In the genomic region with DNA sequence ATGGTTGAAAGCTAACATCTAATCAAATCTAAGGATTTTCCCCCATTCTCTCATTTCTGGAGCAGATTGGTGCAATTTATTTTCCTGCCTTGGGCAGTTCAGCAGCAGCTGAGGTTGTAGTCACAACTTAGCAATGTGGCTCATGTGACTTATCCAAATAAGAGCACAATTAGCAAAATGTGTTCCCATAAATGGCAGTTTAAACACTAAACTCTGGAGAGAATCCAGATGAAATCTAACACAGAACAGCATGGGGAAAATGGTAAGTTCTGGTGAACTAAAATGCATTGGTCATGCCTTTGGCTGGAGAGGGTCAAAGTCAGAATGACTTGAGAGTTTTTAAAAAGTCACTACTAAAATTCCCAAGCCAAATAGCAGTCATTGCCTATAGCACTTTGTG, we compare ENCODE assay signal across 11 cellular contexts.
DNase-seq lines count a peak whose midpoint lies in the region; ATAC-seq and TF ChIP-seq lines count a peak whose summit lies in the region.
"Had no signal": no experiment of that assay in that cellular context is flagged by ENCODE, and none has a peak within 500 bp of the region (broad histone marks: within the 10 kb centered on the region; RNA-seq: fewer than 3 reads in every experiment).

No MANE protein-coding gene starts in this region.

- no peaks in the 10 kb centered on the region for H3K36me3 ChIP-seq in thyroid gland
- H3K36me3 ChIP-seq: suprapubic skin had no signal

- peak; percentile 6 for DNase-seq in DMS53 (lab: John Stamatoyannopoulos, UW)
- DNase-seq in DMS53 treated with DMSO at 0.1 percent for 48 hours (lab: John Stamatoyannopoulos, UW; ENCODE audit: unreplicated experiment): no peak
- DNase-seq in astrocyte of the cerebellum (ENCODE audit: low read depth): peak; percentile 83
- DNase-seq in hepatic stellate cell (ENCODE audit: low spot score): peak; percentile 50
- no peak for DNase-seq in thyroid gland
- DNase-seq in DMS79 treated with DMSO at 0.1 percent for 48 hours (lab: John Stamatoyannopoulos, UW): no peak
- DNase-seq in GM10266 (ENCODE audit: extremely low spot score): no peak
- DNase-seq: NCI-H187 had no signal

- in situ Hi-C loops in astrocyte of the cerebellum (cut with HindIII; ENCODE audit: low sequenced_read_pairs): no loop called here

- H3K4me3 ChIP-seq in astrocyte of the cerebellum (ENCODE audit: low read depth, low read length) (no peak overlapping the region), thyroid gland (replicated peaks in 1 of 3) (no peak overlapping the region)
- H3K4me3 ChIP-seq: suprapubic skin had no signal

- TF ChIP-seq CTCF in astrocyte of the cerebellum (IDR thresholded peaks at IDR 0.05; ENCODE audit: low read depth, low read length, missing control alignments): no peak
- TF ChIP-seq CTCF in thyroid gland (IDR thresholded peaks at IDR 0.05): no peak
- no peak for TF ChIP-seq CTCF in GM10266 (IDR thresholded peaks at IDR 0.05; ENCODE audit: control insufficient read depth, insufficient read depth, low read depth, missing control alignments)

- ATAC-seq in HG02884 (IDR thresholded peaks at IDR 0.05; ENCODE audit: unreplicated experiment): no peak

- TF ChIP-seq POLR2A in thyroid gland (IDR thresholded peaks at IDR 0.05): no peak

- H3K27me3 ChIP-seq in thyroid gland: no peaks in the 10 kb centered on the region
- H3K27me3 ChIP-seq: suprapubic skin had no signal

- H3K9me3 ChIP-seq in thyroid gland: no peaks in the 10 kb centered on the region
- H3K9me3 ChIP-seq: suprapubic skin had no signal

- H3K4me1 ChIP-seq in thyroid gland: peaks cover 0 to 10% of the 10 kb centered on the region in 2 donors

- peak overlapping the region in 2 of 3 donors; percentile 33 for H3K27ac ChIP-seq in thyroid gland
- H3K27ac ChIP-seq: 22Rv1 had no signal

- intact Hi-C loops in thyroid gland (cut with DNase I): no loop called here

Comparison
In these comparisons a context has a peak if more than half of its experiments do, and no peak if none do; other contexts are left out.
1. DNase-seq: peak in DMS53 (single experiment), astrocyte of the cerebellum (single experiment) and hepatic stellate cell (single experiment); none in DMS53 treated with DMSO at 0.1 percent for 48 hours (single experiment), thyroid gland (0 of 2), DMS79 treated with DMSO at 0.1 percent for 48 hours (single experiment) and GM10266 (single experiment).